ENCODE assay signal across 1 cellular context in the genomic region with DNA sequence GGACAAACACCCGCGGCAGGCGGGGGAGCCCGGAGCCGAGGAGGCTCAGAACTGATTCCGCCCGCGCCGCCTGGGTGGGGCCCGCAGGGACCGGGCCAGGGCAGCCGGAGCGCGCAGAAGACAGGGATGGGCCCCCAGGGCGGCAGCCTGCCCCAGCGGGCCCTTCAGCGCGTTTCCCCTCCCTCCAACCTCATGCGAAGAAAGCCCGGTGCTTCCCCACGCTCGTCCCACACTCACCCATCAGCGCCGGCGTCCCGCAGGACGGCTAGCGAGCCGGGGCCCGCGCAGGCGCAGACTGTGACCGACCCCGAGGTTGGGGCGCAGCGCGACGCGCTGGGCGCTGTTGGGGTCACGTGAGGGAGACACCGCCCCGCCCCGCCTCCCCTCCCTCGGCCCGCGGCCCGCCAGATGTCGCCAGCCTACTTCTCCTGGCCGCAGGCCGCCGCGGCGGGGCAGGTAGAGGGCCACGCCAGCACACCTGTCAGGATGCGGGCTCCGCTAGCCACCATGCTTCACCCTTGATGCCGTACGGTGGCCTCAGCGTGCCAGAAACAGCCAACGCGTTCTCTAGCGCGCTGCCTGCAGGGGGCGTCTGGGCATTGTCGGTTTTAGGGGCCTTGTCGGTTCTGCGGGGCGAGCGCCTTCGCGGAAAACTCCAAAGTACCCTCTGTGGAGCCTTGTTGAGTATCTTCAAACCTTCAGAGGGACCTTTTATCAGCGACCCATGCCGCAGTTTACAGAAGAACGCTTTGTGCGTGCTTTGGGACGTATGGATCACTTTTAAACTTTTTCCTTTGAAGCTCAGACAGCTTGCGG.
TF ChIP-seq lines count a peak whose summit lies in the region.

A gene with protein sequence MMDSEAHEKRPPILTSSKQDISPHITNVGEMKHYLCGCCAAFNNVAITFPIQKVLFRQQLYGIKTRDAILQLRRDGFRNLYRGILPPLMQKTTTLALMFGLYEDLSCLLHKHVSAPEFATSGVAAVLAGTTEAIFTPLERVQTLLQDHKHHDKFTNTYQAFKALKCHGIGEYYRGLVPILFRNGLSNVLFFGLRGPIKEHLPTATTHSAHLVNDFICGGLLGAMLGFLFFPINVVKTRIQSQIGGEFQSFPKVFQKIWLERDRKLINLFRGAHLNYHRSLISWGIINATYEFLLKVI (minus strand): TSS at position 297 of the 816 bp plus-strand sequence. CDS start 15,577 bp downstream, outside the sequence.

TF ChIP-seq in HepG2, 621 proteins besides CTCF, POLR2A, EP300 and RAD21 (continued from another document and continues in another):
- TF ChIP-seq ZFP36L2 (CRISPR knock-in tag; IDR thresholded peaks at IDR 0.05) (no peak), SMARCE1 (IDR thresholded peaks at IDR 0.05; ENCODE audit: borderline replicate concordance) (no peak), ADNP (CRISPR knock-in tag; IDR thresholded peaks at IDR 0.05) (no peak), ZNF33A (CRISPR knock-in tag; IDR thresholded peaks at IDR 0.05; ENCODE audit: borderline replicate concordance) (0 out of 2 replicates have a peak, but pooled peaks have one; percentile 90), MBD4 (IDR thresholded peaks at IDR 0.05; ENCODE audit: borderline replicate concordance, low read length) (no peak), BRD4 (CRISPR knock-in tag; IDR thresholded peaks at IDR 0.05) (peak; percentile 23; the same call in 1 of the 2 replicates), ZNF121 (CRISPR knock-in tag; IDR thresholded peaks at IDR 0.05) (peak; percentile 46), HMG20B (CRISPR knock-in tag; conservative IDR thresholded peaks at IDR 0.05) (peak; percentile 78; the same call in 1 of the 2 replicates), RAD51 (IDR thresholded peaks at IDR 0.05; ENCODE audit: borderline replicate concordance) (peak; percentile 41; the same call in 1 of the 2 replicates), ZNF180 (CRISPR knock-in tag; IDR thresholded peaks at IDR 0.05; ENCODE audit: borderline replicate concordance, low read depth) (no peak), MYC (CRISPR knock-in tag; IDR thresholded peaks at IDR 0.05; ENCODE audit: borderline replicate concordance) (peak; percentile 98), MED13 (CRISPR knock-in tag; IDR thresholded peaks at IDR 0.05) (peak; percentile 68), MATR3 (CRISPR knock-in tag; IDR thresholded peaks at IDR 0.05) (no peak), ZNF788 (CRISPR knock-in tag; IDR thresholded peaks at IDR 0.05; ENCODE audit: borderline replicate concordance) (peak; percentile 96; the same call in 1 of the 2 replicates), SRF (IDR thresholded peaks at IDR 0.05; ENCODE audit: low read depth, low read length) (no peak), ELF4 (CRISPR knock-in tag; IDR thresholded peaks at IDR 0.05; ENCODE audit: borderline replicate concordance) (no peak; the same call in 1 of the 2 replicates), KLF9 (CRISPR knock-in tag; IDR thresholded peaks at IDR 0.05; ENCODE audit: low read depth) (no peak), ZNF253 (CRISPR knock-in tag; IDR thresholded peaks at IDR 0.05; ENCODE audit: borderline replicate concordance) (no peak; the same call in 1 of the 2 replicates), IKZF4 (CRISPR knock-in tag; IDR thresholded peaks at IDR 0.05; ENCODE audit: borderline replicate concordance, low read depth, not compliant biosample characterization) (peak; percentile 47), MEIS2 (CRISPR knock-in tag; IDR thresholded peaks at IDR 0.05) (peak; percentile 90), HNRNPUL1 (IDR thresholded peaks at IDR 0.05; ENCODE audit: low read depth, low read length) (no peak; the same call in none of the 2 replicates), ZIK1 (CRISPR knock-in tag; IDR thresholded peaks at IDR 0.05; ENCODE audit: borderline replicate concordance, low read depth) (peak; percentile 95), GATAD1 (CRISPR knock-in tag; IDR thresholded peaks at IDR 0.05) (peak; percentile 95), TCF7L2 (IDR thresholded peaks at IDR 0.05; ENCODE audit: low read depth, low read length) (no peak), RELA (CRISPR knock-in tag; IDR thresholded peaks at IDR 0.05) (peak; percentile 83), NR2F6 (IDR thresholded peaks at IDR 0.05) (no peak; the same call in 1 of the 2 replicates), NR2F6 (CRISPR knock-in tag; IDR thresholded peaks at IDR 0.05) (peak; percentile 76; the same call in 1 of the 2 replicates), SPEN (CRISPR knock-in tag; IDR thresholded peaks at IDR 0.05; ENCODE audit: low read depth) (peak; percentile 89), PAWR (CRISPR knock-in tag; IDR thresholded peaks at IDR 0.05; ENCODE audit: borderline replicate concordance) (no peak), ZNF713 (CRISPR knock-in tag; IDR thresholded peaks at IDR 0.05) (no peak; the same call in 1 of the 2 replicates), ZNF747 (CRISPR knock-in tag; IDR thresholded peaks at IDR 0.05; ENCODE audit: borderline replicate concordance) (peak; percentile 85; the same call in 1 of the 2 replicates), CC2D1A (CRISPR knock-in tag; IDR thresholded peaks at IDR 0.05) (no peak), ZNF564 (CRISPR knock-in tag; IDR thresholded peaks at IDR 0.05) (peak; percentile 71; the same call in 1 of the 2 replicates), POGZ (CRISPR knock-in tag; IDR thresholded peaks at IDR 0.05) (peak; percentile 90), HOXD1 (CRISPR knock-in tag; IDR thresholded peaks at IDR 0.05) (0 out of 2 replicates have a peak, but pooled peaks have one; percentile 15), MIER3 (CRISPR knock-in tag; IDR thresholded peaks at IDR 0.05; ENCODE audit: borderline replicate concordance) (peak; percentile 91; the same call in 1 of the 2 replicates), SP2 (CRISPR knock-in tag; IDR thresholded peaks at IDR 0.05) (0 out of 2 replicates have a peak, but pooled peaks have one; percentile 17), NFE2 (CRISPR knock-in tag; IDR thresholded peaks at IDR 0.05) (no peak), U2AF1 (optimal IDR thresholded peaks at IDR 0.05; ENCODE audit: low read depth, low read length) (no peak)
- TF ChIP-seq, protein P1, sequence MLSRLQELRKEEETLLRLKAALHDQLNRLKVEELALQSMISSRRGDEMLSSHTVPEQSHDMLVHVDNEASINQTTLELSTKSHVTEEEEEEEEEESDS (CRISPR knock-in tag; IDR thresholded peaks at IDR 0.05; ENCODE audit: borderline replicate concordance), result no peak
- TF ChIP-seq, protein P2, sequence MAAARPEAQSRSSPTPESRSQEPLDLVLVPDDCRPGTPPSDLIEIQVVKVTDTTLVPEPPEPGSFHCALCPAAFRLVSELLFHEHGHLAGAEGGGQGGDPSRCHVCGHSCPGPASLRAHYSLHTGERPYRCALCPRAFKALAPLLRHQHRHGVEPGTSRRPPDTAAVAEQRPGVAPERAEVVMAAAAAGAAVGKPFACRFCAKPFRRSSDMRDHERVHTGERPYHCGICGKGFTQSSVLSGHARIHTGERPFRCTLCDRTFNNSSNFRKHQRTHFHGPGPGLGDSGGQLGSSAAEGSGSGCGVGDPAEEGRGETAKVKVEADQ (CRISPR knock-in tag; IDR thresholded peaks at IDR 0.05; ENCODE audit: borderline replicate concordance), result peak; percentile 83; the same call in 1 of the 2 replicates
- TF ChIP-seq, protein P3, sequence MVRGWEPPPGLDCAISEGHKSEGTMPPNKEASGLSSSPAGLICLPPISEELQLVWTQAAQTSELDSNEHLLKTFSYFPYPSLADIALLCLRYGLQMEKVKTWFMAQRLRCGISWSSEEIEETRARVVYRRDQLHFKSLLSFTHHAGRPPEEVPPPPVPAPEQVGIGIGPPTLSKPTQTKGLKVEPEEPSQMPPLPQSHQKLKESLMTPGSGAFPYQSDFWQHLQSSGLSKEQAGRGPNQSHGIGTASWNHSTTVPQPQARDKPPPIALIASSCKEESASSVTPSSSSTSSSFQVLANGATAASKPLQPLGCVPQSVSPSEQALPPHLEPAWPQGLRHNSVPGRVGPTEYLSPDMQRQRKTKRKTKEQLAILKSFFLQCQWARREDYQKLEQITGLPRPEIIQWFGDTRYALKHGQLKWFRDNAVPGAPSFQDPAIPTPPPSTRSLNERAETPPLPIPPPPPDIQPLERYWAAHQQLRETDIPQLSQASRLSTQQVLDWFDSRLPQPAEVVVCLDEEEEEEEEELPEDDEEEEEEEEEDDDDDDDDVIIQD (CRISPR knock-in tag; IDR thresholded peaks at IDR 0.05; ENCODE audit: low read depth), result peak; percentile 50
- TF ChIP-seq, protein P4, sequence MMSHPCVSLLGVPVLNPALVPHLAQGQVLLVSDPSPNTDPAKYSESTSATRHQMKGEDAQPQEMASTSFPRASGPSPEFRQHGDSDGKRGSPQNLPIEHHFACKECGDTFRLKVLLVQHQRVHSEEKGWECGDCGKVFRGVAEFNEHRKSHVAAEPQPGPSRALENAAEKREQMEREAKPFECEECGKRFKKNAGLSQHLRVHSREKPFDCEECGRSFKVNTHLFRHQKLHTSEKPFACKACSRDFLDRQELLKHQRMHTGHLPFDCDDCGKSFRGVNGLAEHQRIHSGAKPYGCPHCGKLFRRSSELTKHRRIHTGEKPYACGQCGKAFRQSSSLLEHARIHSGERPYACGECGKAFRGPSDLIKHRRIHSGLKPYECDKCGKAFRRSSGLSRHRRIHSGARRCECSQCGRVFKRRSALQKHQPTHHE (CRISPR knock-in tag; IDR thresholded peaks at IDR 0.05; ENCODE audit: borderline replicate concordance), result no peak; the same call in 1 of the 2 replicates
- TF ChIP-seq, protein P5, sequence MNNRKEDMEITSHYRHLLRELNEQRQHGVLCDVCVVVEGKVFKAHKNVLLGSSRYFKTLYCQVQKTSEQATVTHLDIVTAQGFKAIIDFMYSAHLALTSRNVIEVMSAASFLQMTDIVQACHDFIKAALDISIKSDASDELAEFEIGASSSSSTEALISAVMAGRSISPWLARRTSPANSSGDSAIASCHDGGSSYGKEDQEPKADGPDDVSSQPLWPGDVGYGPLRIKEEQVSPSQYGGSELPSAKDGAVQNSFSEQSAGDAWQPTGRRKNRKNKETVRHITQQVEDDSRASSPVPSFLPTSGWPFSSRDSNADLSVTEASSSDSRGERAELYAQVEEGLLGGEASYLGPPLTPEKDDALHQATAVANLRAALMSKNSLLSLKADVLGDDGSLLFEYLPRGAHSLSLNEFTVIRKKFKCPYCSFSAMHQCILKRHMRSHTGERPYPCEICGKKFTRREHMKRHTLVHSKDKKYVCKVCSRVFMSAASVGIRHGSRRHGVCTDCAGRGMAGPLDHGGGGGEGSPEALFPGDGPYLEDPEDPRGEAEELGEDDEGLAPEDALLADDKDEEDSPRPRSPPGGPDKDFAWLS (CRISPR knock-in tag; IDR thresholded peaks at IDR 0.05; ENCODE audit: borderline replicate concordance), result peak; percentile 46; the same call in 1 of the 2 replicates
- TF ChIP-seq, protein P6, sequence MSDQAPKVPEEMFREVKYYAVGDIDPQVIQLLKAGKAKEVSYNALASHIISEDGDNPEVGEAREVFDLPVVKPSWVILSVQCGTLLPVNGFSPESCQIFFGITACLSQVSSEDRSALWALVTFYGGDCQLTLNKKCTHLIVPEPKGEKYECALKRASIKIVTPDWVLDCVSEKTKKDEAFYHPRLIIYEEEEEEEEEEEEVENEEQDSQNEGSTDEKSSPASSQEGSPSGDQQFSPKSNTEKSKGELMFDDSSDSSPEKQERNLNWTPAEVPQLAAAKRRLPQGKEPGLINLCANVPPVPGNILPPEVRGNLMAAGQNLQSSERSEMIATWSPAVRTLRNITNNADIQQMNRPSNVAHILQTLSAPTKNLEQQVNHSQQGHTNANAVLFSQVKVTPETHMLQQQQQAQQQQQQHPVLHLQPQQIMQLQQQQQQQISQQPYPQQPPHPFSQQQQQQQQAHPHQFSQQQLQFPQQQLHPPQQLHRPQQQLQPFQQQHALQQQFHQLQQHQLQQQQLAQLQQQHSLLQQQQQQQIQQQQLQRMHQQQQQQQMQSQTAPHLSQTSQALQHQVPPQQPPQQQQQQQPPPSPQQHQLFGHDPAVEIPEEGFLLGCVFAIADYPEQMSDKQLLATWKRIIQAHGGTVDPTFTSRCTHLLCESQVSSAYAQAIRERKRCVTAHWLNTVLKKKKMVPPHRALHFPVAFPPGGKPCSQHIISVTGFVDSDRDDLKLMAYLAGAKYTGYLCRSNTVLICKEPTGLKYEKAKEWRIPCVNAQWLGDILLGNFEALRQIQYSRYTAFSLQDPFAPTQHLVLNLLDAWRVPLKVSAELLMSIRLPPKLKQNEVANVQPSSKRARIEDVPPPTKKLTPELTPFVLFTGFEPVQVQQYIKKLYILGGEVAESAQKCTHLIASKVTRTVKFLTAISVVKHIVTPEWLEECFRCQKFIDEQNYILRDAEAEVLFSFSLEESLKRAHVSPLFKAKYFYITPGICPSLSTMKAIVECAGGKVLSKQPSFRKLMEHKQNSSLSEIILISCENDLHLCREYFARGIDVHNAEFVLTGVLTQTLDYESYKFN (CRISPR knock-in tag; conservative IDR thresholded peaks at IDR 0.05), result peak; percentile 63
- TF ChIP-seq, protein P7, sequence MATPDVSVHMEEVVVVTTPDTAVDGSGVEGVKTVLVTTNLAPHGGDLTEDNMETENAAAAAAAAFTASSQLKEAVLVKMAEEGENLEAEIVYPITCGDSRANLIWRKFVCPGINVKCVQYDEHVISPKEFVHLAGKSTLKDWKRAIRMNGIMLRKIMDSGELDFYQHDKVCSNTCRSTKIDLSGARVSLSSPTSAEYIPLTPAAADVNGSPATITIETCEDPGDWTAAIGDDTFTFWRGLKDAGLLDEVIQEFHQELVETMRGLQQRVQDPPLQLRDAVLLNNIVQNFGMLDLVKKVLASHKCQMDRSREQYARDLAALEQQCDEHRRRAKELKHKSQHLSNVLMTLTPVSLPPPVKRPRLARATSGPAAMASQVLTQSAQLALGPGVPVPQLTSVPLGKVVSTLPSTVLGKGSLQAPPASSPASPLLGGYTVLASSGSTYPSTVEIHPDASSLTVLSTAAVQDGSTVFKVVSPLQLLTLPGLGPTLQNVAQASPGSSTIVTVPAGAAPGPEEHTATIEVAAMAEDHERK (CRISPR knock-in tag; IDR thresholded peaks at IDR 0.05; ENCODE audit: low read depth), result no peak
- TF ChIP-seq, protein P8, sequence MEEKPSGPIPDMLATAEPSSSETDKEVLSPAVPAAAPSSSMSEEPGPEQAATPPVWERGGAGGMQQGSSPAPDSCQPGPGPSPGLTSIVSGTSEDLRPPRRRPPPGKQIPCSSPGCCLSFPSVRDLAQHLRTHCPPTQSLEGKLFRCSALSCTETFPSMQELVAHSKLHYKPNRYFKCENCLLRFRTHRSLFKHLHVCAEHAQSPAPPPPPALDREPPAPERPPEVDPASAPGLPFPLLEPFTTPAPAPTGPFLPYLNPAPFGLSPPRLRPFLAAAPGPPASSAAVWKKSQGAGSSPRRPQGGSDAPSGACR (CRISPR knock-in tag; IDR thresholded peaks at IDR 0.05), result peak; percentile 78
- TF ChIP-seq, protein P9, sequence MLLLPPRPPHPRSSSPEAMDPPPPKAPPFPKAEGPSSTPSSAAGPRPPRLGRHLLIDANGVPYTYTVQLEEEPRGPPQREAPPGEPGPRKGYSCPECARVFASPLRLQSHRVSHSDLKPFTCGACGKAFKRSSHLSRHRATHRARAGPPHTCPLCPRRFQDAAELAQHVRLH (CRISPR knock-in tag; IDR thresholded peaks at IDR 0.05; ENCODE audit: borderline replicate concordance, low read depth), result peak; percentile 95
- TF ChIP-seq, protein P10, sequence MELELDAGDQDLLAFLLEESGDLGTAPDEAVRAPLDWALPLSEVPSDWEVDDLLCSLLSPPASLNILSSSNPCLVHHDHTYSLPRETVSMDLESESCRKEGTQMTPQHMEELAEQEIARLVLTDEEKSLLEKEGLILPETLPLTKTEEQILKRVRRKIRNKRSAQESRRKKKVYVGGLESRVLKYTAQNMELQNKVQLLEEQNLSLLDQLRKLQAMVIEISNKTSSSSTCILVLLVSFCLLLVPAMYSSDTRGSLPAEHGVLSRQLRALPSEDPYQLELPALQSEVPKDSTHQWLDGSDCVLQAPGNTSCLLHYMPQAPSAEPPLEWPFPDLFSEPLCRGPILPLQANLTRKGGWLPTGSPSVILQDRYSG (CRISPR knock-in tag; IDR thresholded peaks at IDR 0.05), result no peak
- TF ChIP-seq, protein P11, sequence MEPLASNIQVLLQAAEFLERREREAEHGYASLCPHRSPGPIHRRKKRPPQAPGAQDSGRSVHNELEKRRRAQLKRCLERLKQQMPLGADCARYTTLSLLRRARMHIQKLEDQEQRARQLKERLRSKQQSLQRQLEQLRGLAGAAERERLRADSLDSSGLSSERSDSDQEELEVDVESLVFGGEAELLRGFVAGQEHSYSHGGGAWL (CRISPR knock-in tag; IDR thresholded peaks at IDR 0.05), result peak; percentile 95
